18 cellular contexts compared by ENCODE assay signal in genomic region chr10:18254692-18255091, GRCh38.
A peak's percentile ranks its signal among the peaks of the same experiment; 100 is the strongest.
DNase-seq lines count a peak whose midpoint lies in the region; ATAC-seq and TF ChIP-seq lines count a peak whose summit lies in the region.
"Had no signal": no experiment of that assay in that cellular context is flagged by ENCODE, and none has a peak within 500 bp of the region (broad histone marks: within the 10 kb centered on the region; RNA-seq: fewer than 3 reads in every experiment).

No MANE protein-coding gene starts in this region.

- 54% methylated on average over 4 of the region's 4 CpGs for whole genome bisulfite sequencing in right lobe of liver (ENCODE audit: insufficient coverage, low coverage, low lambda C conversion rate, missing lambda C conversion rate)

- H3K27me3 ChIP-seq in ACC112 (ENCODE audit: insufficient read depth, low read length), result no peaks in the 10 kb centered on the region
- no peaks in the 10 kb centered on the region for H3K27me3 ChIP-seq in KMS-11 (ENCODE audit: insufficient read depth, low read depth)
- H3K27me3 ChIP-seq in adipocyte (replicated peaks; ENCODE audit: control insufficient read depth, insufficient read depth, low read length), result no peaks in the 10 kb centered on the region
- H3K27me3 ChIP-seq in right lobe of liver, result no peaks in the 10 kb centered on the region
- H3K27me3 ChIP-seq in HAP-1 (ENCODE audit: low read depth), result no peaks in the 10 kb centered on the region

- H3K9me3 ChIP-seq in adipocyte (ENCODE audit: control insufficient read depth, low read length) (no peaks in the 10 kb centered on the region), right lobe of liver (no peaks in the 10 kb centered on the region), HAP-1 (no peaks in the 10 kb centered on the region)
- H3K9me3 ChIP-seq: Caco-2 had no signal

- H3K79me2 ChIP-seq in ACC112 (ENCODE audit: control insufficient read depth, insufficient read depth, low read length, unreplicated experiment) (no peaks in the 10 kb centered on the region), KMS-11 (ENCODE audit: insufficient read depth, low read depth) (no peaks in the 10 kb centered on the region)

- H3K36me3 ChIP-seq in ACC112 (ENCODE audit: insufficient read depth, low read length), result no peaks in the 10 kb centered on the region
- no peaks in the 10 kb centered on the region for H3K36me3 ChIP-seq in KMS-11 (ENCODE audit: insufficient read depth)
- H3K36me3 ChIP-seq in adipocyte (ENCODE audit: control insufficient read depth, insufficient read depth, low read length, severe bottlenecking), result no peaks in the 10 kb centered on the region
- no peaks in the 10 kb centered on the region for H3K36me3 ChIP-seq in right lobe of liver
- no peaks in the 10 kb centered on the region for H3K36me3 ChIP-seq in HAP-1 (replicated peaks)

- peaks cover 12% of the 10 kb centered on the region for H3K4me1 ChIP-seq in ACC112 (ENCODE audit: control insufficient read depth, insufficient read depth, low read length, unreplicated experiment)
- H3K4me1 ChIP-seq in KMS-11 (ENCODE audit: low read depth, poor library complexity, severe bottlenecking), result no peaks in the 10 kb centered on the region
- H3K4me1 ChIP-seq in adipocyte (ENCODE audit: control insufficient read depth, insufficient read depth, low read length), result peaks cover 42% of the 10 kb centered on the region
- peaks cover 0 to 11% (median 3%) of the 10 kb centered on the region in 4 donors for H3K4me1 ChIP-seq in right lobe of liver
- no peaks in the 10 kb centered on the region for H3K4me1 ChIP-seq in HAP-1
- H3K4me1 ChIP-seq: Caco-2 had no signal

- no peaks in the 10 kb centered on the region for H4K20me1 ChIP-seq in KMS-11 (ENCODE audit: insufficient read depth)

- peak; percentile 48 to 82 (median 72) for ATAC-seq in right lobe of liver
- ATAC-seq in sciatic nerve, result no peak
- ATAC-seq: GM23338, HCT116 had no signal

- peak overlapping the region; percentile 39; the same call in 1 of the 2 replicates for H3K4me2 ChIP-seq in KMS-11
- H3K4me2 ChIP-seq: GM23338 had no signal

- no peak overlapping the region for H3K9ac ChIP-seq in KMS-11
- H3K9ac ChIP-seq in adipocyte (ENCODE audit: low read length), result peak overlapping the region; percentile 39

- TF ChIP-seq CTCF in KMS-11 (conservative IDR thresholded peaks at IDR 0.05; ENCODE audit: low read depth, low read length) (no peak), right lobe of liver (IDR thresholded peaks at IDR 0.05) (no peak)

- H2AFZ ChIP-seq in ACC112 (ENCODE audit: low read length, unreplicated experiment) (no peak overlapping the region), KMS-11 (ENCODE audit: low read depth) (peak overlapping the region; percentile 32; the same call in 1 of the 2 replicates)
- H2AFZ ChIP-seq: GM23338 had no signal

- intact Hi-C loops in right lobe of liver (cut with DNase I) (no loop called here), sciatic nerve (cut with DNase I) (no loop called here)

- TF ChIP-seq POLR2A in right lobe of liver (IDR thresholded peaks at IDR 0.05), result no peak

- in situ Hi-C loops in HAP-1 (cut with MboI; ENCODE audit: low sequenced_read_pairs), result no loop called here

- H3K27ac ChIP-seq in ACC112 (ENCODE audit: low read depth, low read length) (no peak overlapping the region), KMS-11 (no peak overlapping the region), right lobe of liver (no peak overlapping the region)
- H3K27ac ChIP-seq: C4-2B, HL-60 had no signal

- DNase-seq in adipocyte (ENCODE audit: low read depth) (no peak), right lobe of liver (no peak), sciatic nerve (ENCODE audit: low spot score) (no peak), NCI-H2081 treated with DMSO at 0.1 percent for 48 hours (lab: John Stamatoyannopoulos, UW) (no peak), HAP-1 (ENCODE audit: low spot score in 2 of 2) (no peak)
- DNase-seq: AML-193; Caco-2; CD4-positive, alpha-beta T cell; DMS153; DMS79; GDM1; HFFc6 had no signal

- peak overlapping the region; percentile 50; the same call in 1 of the 2 replicates for H3K4me3 ChIP-seq in ACC112 (ENCODE audit: low read depth, low read length)
- H3K4me3 ChIP-seq in KMS-11 (IDR thresholded peaks at IDR 0.05; ENCODE audit: insufficient read depth, low read depth, low read length), result no peak overlapping the region
- peak overlapping the region; percentile 37 for H3K4me3 ChIP-seq in adipocyte (ENCODE audit: low read length)
- peak overlapping the region; percentile 2 to 29 (median 9) for H3K4me3 ChIP-seq in right lobe of liver
- H3K4me3 ChIP-seq in HAP-1, result no peak overlapping the region
- H3K4me3 ChIP-seq: GM23338 had no signal

Comparison
In these comparisons a context has a peak if more than half of its experiments do, and no peak if none do; other contexts are left out.
1. H3K4me3 ChIP-seq: peak in ACC112 (single experiment), adipocyte (single experiment) and right lobe of liver (3 of 3); none in KMS-11 (single experiment) and HAP-1 (single experiment).